ENCODE assay signal across 9 cellular contexts in the genomic region with DNA sequence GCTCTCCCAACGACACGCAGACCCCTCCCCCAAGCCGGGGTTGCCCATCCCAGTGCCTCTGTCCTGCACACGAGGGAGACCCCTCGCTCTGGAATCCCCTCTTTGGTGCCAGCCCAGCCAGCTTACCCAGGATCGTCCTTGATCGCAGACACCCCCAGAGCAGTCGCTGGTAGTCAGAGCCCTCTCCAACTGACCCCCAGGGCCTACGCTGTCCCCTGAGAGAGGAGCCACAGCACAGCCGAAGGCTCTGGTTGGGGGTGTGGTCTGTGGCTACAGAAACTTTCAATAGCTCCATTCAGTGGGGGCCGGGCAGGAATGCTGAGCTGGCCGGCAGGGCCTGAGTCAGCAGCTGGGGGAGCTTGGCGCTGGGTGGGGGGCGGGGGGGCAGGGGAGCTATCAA. TPM values are rescaled to one million over a fixed set of nuclear protein-coding genes. Genes with fewer than 3 reads are reported as not detected.
DNase-seq lines count a peak whose midpoint lies in the region; ATAC-seq and TF ChIP-seq lines count a peak whose summit lies in the region.
"Had no signal": no experiment of that assay in that cellular context is flagged by ENCODE, and none has a peak within 500 bp of the region (broad histone marks: within the 10 kb centered on the region; RNA-seq: fewer than 3 reads in every experiment).

A gene with protein sequence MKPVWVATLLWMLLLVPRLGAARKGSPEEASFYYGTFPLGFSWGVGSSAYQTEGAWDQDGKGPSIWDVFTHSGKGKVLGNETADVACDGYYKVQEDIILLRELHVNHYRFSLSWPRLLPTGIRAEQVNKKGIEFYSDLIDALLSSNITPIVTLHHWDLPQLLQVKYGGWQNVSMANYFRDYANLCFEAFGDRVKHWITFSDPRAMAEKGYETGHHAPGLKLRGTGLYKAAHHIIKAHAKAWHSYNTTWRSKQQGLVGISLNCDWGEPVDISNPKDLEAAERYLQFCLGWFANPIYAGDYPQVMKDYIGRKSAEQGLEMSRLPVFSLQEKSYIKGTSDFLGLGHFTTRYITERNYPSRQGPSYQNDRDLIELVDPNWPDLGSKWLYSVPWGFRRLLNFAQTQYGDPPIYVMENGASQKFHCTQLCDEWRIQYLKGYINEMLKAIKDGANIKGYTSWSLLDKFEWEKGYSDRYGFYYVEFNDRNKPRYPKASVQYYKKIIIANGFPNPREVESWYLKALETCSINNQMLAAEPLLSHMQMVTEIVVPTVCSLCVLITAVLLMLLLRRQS (minus strand): TSS at position 268 of the 400 bp plus-strand sequence. CDS start 633 bp downstream, outside the sequence.

- no peaks in the 10 kb centered on the region for H3K9me3 ChIP-seq in A673 (ENCODE audit: low read depth, low read length, poor library complexity, severe bottlenecking)

- ATAC-seq in SK-N-SH treated with all-trans-retinoic acid at 6 μM for 48 hours (peak; percentile 76), GM18858 (IDR thresholded peaks at IDR 0.05; ENCODE audit: unreplicated experiment) (no peak)

- H3K9me3 Mint-ChIP-seq in glutamatergic neuron (ENCODE audit: unreplicated experiment), result peaks cover 7% of the 10 kb centered on the region

- H3K27me3 Mint-ChIP-seq in glutamatergic neuron (ENCODE audit: unreplicated experiment), result peaks cover 7% of the 10 kb centered on the region

- H3K27ac Mint-ChIP-seq in glutamatergic neuron (ENCODE audit: unreplicated experiment), result peak within 1 kb of the TSS; percentile 12

- H3K4me3 ChIP-seq in H7 (ENCODE audit: insufficient read depth, low read depth, low read length) (no peak within 1 kb of the TSS), A673 (ENCODE audit: low read depth, low read length, poor library complexity, severe bottlenecking) (no peak within 1 kb of the TSS)

- H3K36me3 ChIP-seq in H7 (replicated peaks; ENCODE audit: control insufficient read depth, insufficient read depth, low read length) (no peaks in the 10 kb centered on the region), A673 (ENCODE audit: insufficient read depth, low read length, poor library complexity, severe bottlenecking) (no peaks in the 10 kb centered on the region)

- no peak within 1 kb of the TSS for H3K27ac ChIP-seq in A673 (ENCODE audit: low read depth, low read length, poor library complexity, severe bottlenecking)

- H3K4me3 Mint-ChIP-seq in glutamatergic neuron (ENCODE audit: unreplicated experiment), result peak within 1 kb of the TSS; percentile 30

- CTCF ChIA-PET in A673 (lab: Charles Lee), result interaction anchor here (0.6 to 0.8 kb wide), 2 partner anchors 347 to 537 kb away, joined by 6 to 14 read pairs; no protein-coding TSS in a partner anchor

- DNase-seq in H7 (peak; percentile 88), glutamatergic neuron (no peak), retina (peak; percentile 20), NCI-H1048 (lab: John Stamatoyannopoulos, UW) (no peak), NCI-H187 treated with DMSO at 0.1 percent for 48 hours (lab: John Stamatoyannopoulos, UW) (no peak), A673 (ENCODE audit: low spot score) (no peak)
- DNase-seq: central memory CD4-positive, alpha-beta T cell had no signal

- H3K36me3 Mint-ChIP-seq in glutamatergic neuron (ENCODE audit: unreplicated experiment), result no peaks in the 10 kb centered on the region

- peaks cover 10% of the 10 kb centered on the region for H3K4me1 Mint-ChIP-seq in glutamatergic neuron (ENCODE audit: low read depth, unreplicated experiment)

- H3K4me1 ChIP-seq in A673 (ENCODE audit: insufficient read depth, low read length, poor library complexity, severe bottlenecking), result no peaks in the 10 kb centered on the region

- intact Hi-C loops in A673 (cut with micrococcal nuclease; ENCODE audit: unreplicated experiment), result no loop called here

- BruUV-seq in A673 (replicated peaks; lab: Mats Ljungman, UMichigan), result no TSS peak

- no peaks in the 10 kb centered on the region for H3K27me3 ChIP-seq in H7 (ENCODE audit: control insufficient read depth, insufficient read depth, low read length)
- H3K27me3 ChIP-seq in A673 (replicated peaks; ENCODE audit: insufficient read depth, low read depth, low read length, poor library complexity), result no peaks in the 10 kb centered on the region

- POLR2A ChIA-PET in A673 (lab: Charles Lee; ENCODE audit: low non-redundant PET), result interaction anchor here (0.5 kb wide), 1 partner anchor 223 kb away, joined by 4 read pairs; no protein-coding TSS in a partner anchor

- no peak for TF ChIP-seq CTCF in glutamatergic neuron (IDR thresholded peaks at IDR 0.05; ENCODE audit: partially characterized antibody, unreplicated experiment)
- TF ChIP-seq CTCF in A673 (conservative IDR thresholded peaks at IDR 0.05; ENCODE audit: low read depth, low read length), result no peak

TF ChIP-seq in SK-N-SH treated with all-trans-retinoic acid at 6 μM for 48 hours, 23 proteins besides CTCF, POLR2A, EP300 and RAD21:
- TF ChIP-seq ZFP30 (CRISPR knock-in tag; IDR thresholded peaks at IDR 0.05) (no peak), TOX (CRISPR knock-in tag; IDR thresholded peaks at IDR 0.05; ENCODE audit: borderline replicate concordance) (no peak), ESRRG (CRISPR knock-in tag; IDR thresholded peaks at IDR 0.05) (no peak), PPARA (CRISPR knock-in tag; IDR thresholded peaks at IDR 0.05; ENCODE audit: borderline replicate concordance) (no peak), ZNF8 (CRISPR knock-in tag; IDR thresholded peaks at IDR 0.05) (no peak), GLIS3 (CRISPR knock-in tag; IDR thresholded peaks at IDR 0.05) (no peak), CSDC2 (CRISPR knock-in tag; IDR thresholded peaks at IDR 0.05) (no peak), BACH2 (CRISPR knock-in tag; IDR thresholded peaks at IDR 0.05; ENCODE audit: borderline replicate concordance) (no peak), ZC3H10 (CRISPR knock-in tag; IDR thresholded peaks at IDR 0.05) (no peak), ZNF565 (CRISPR knock-in tag; conservative IDR thresholded peaks at IDR 0.05; ENCODE audit: low read depth) (no peak), ARNTL (CRISPR knock-in tag; IDR thresholded peaks at IDR 0.05; ENCODE audit: borderline replicate concordance, low read depth) (no peak), SNAI2 (CRISPR knock-in tag; IDR thresholded peaks at IDR 0.05) (no peak), ISL1 (CRISPR knock-in tag; IDR thresholded peaks at IDR 0.05) (no peak), OSR1 (CRISPR knock-in tag; IDR thresholded peaks at IDR 0.05) (no peak)
- TF ChIP-seq, protein P1, sequence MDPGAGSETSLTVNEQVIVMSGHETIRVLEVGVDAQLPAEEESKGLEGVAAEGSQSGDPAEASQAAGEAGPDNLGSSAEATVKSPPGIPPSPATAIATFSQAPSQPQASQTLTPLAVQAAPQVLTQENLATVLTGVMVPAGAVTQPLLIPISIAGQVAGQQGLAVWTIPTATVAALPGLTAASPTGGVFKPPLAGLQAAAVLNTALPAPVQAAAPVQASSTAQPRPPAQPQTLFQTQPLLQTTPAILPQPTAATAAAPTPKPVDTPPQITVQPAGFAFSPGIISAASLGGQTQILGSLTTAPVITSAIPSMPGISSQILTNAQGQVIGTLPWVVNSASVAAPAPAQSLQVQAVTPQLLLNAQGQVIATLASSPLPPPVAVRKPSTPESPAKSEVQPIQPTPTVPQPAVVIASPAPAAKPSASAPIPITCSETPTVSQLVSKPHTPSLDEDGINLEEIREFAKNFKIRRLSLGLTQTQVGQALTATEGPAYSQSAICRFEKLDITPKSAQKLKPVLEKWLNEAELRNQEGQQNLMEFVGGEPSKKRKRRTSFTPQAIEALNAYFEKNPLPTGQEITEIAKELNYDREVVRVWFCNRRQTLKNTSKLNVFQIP (CRISPR knock-in tag; IDR thresholded peaks at IDR 0.05; ENCODE audit: borderline replicate concordance, low read depth), result no peak
- TF ChIP-seq, protein P2, sequence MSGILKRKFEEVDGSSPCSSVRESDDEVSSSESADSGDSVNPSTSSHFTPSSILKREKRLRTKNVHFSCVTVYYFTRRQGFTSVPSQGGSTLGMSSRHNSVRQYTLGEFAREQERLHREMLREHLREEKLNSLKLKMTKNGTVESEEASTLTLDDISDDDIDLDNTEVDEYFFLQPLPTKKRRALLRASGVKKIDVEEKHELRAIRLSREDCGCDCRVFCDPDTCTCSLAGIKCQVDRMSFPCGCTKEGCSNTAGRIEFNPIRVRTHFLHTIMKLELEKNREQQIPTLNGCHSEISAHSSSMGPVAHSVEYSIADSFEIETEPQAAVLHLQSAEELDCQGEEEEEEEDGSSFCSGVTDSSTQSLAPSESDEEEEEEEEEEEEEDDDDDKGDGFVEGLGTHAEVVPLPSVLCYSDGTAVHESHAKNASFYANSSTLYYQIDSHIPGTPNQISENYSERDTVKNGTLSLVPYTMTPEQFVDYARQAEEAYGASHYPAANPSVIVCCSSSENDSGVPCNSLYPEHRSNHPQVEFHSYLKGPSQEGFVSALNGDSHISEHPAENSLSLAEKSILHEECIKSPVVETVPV (CRISPR knock-in tag; IDR thresholded peaks at IDR 0.05), result no peak
- TF ChIP-seq, protein P3, sequence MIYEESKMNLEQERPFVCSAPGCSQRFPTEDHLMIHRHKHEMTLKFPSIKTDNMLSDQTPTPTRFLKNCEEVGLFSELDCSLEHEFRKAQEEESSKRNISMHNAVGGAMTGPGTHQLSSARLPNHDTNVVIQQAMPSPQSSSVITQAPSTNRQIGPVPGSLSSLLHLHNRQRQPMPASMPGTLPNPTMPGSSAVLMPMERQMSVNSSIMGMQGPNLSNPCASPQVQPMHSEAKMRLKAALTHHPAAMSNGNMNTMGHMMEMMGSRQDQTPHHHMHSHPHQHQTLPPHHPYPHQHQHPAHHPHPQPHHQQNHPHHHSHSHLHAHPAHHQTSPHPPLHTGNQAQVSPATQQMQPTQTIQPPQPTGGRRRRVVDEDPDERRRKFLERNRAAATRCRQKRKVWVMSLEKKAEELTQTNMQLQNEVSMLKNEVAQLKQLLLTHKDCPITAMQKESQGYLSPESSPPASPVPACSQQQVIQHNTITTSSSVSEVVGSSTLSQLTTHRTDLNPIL (CRISPR knock-in tag; IDR thresholded peaks at IDR 0.05; ENCODE audit: low read depth), result no peak

RNA-seq across cellular contexts. Expression of the gene that starts here (rescaled TPM):
- total RNA-seq in H7 (2014; rRNA removed; shearing (Covaris generic)), result 1.9 TPM in 2 replicates
- total RNA-seq in glutamatergic neuron (ENCODE audit: unreplicated experiment), result not detected
- total RNA-seq in A673 (2021), result not detected in 2 replicates

Comparison
In these comparisons a context has a peak if more than half of its experiments do, and no peak if none do; other contexts are left out.
1. DNase-seq: peak in H7 (single experiment) and retina (single experiment); none in glutamatergic neuron (single experiment), NCI-H1048 (single experiment), NCI-H187 treated with DMSO at 0.1 percent for 48 hours (single experiment) and A673 (single experiment).